Comparison of ENCODE assay signal across 8 cellular contexts in genomic region chr3:36876181-36876936, GRCh38.
A peak's percentile ranks its signal among the peaks of the same experiment; 100 is the strongest.
DNase-seq lines count a peak whose midpoint lies in the region; ATAC-seq and TF ChIP-seq lines count a peak whose summit lies in the region.

No MANE protein-coding gene starts in this region.

- H3K9me3 ChIP-seq in right atrium auricular region (no peaks in the 10 kb centered on the region), SJSA1 (replicated peaks) (no peaks in the 10 kb centered on the region), muscle layer of duodenum (ENCODE audit: control insufficient read depth in 1 of 2, low read length in 2 of 2) (no peaks in the 10 kb centered on the region), PC-9 (ENCODE audit: insufficient read depth, low read depth) (no peaks in the 10 kb centered on the region)

- no peak overlapping the region for H3K4me3 ChIP-seq in right atrium auricular region
- H3K4me3 ChIP-seq in SJSA1, result peak overlapping the region; percentile 13
- no peak overlapping the region for H3K4me3 ChIP-seq in muscle layer of duodenum (ENCODE audit: low read depth in 1 of 2, low read length in 2 of 2)
- H3K4me3 ChIP-seq in PC-9, result no peak overlapping the region

- H3F3A ChIP-seq in PC-9 (ENCODE audit: insufficient read depth, low read depth), result no peaks in the 10 kb centered on the region

- H3K4me1 ChIP-seq in right atrium auricular region (no peaks in the 10 kb centered on the region), SJSA1 (replicated peaks) (peaks cover 11% of the 10 kb centered on the region), muscle layer of duodenum (ENCODE audit: control insufficient read depth in 1 of 2, insufficient read depth in 2 of 2, low read length in 2 of 2) (no peaks in the 10 kb centered on the region), PC-9 (replicated peaks; ENCODE audit: insufficient read depth) (no peaks in the 10 kb centered on the region)

- H2AFZ ChIP-seq in PC-9, result no peak overlapping the region

- H3K4me2 ChIP-seq in PC-9, result no peak overlapping the region

- H3K79me2 ChIP-seq in PC-9 (ENCODE audit: low read depth), result no peaks in the 10 kb centered on the region

- no TSS peak for BruUV-seq in PC-9 (replicated peaks; lab: Mats Ljungman, UMichigan)

- H3K27me3 ChIP-seq in right atrium auricular region, result no peaks in the 10 kb centered on the region
- H3K27me3 ChIP-seq in SJSA1 (replicated peaks), result no peaks in the 10 kb centered on the region
- H3K27me3 ChIP-seq in muscle layer of duodenum (ENCODE audit: low read depth, low read length), result no peaks in the 10 kb centered on the region
- H3K27me3 ChIP-seq in PC-9 (ENCODE audit: insufficient read depth, low read depth), result no peaks in the 10 kb centered on the region

- intact Hi-C loops in Right ventricle myocardium superior (cut with DNase I), result no loop called here
- intact Hi-C loops in PC-9 (cut with micrococcal nuclease; ENCODE audit: unreplicated experiment), result no loop called here

- H3K27ac ChIP-seq in right atrium auricular region, result no peak overlapping the region
- H3K27ac ChIP-seq in SJSA1, result peak overlapping the region; percentile 37
- peak overlapping the region; percentile 7 for H3K27ac ChIP-seq in muscle layer of duodenum (ENCODE audit: low read length)
- no peak overlapping the region for H3K27ac ChIP-seq in PC-9

- TF ChIP-seq CTCF in right atrium auricular region (IDR thresholded peaks at IDR 0.05), result no peak
- TF ChIP-seq CTCF in PC-9 (conservative IDR thresholded peaks at IDR 0.05), result no peak

- DNase-seq in Right ventricle myocardium superior (no peak), right atrium auricular region (ENCODE audit: low spot score) (no peak), SJSA1 (ENCODE audit: low read depth in 1 of 2, low spot score in 2 of 2) (peak in 1 of 2 experiments; percentile 33), PC-9 (no peak), AG08395 (ENCODE audit: low spot score) (no peak), cerebellar cortex (ENCODE audit: low spot score) (no peak)

- CTCF ChIA-PET in PC-9 (lab: Charles Lee), result interaction anchor here (0.7 kb wide), 1 partner anchor 117 kb away, joined by 3 read pairs; no protein-coding TSS in a partner anchor

- H3K36me3 ChIP-seq in right atrium auricular region (no peaks in the 10 kb centered on the region), SJSA1 (no peaks in the 10 kb centered on the region), muscle layer of duodenum (ENCODE audit: control insufficient read depth in 1 of 2, insufficient read depth in 2 of 2, low read length in 2 of 2) (no peaks in the 10 kb centered on the region), PC-9 (ENCODE audit: low read depth) (no peaks in the 10 kb centered on the region)

- H4K20me1 ChIP-seq in PC-9 (ENCODE audit: insufficient read depth), result no peaks in the 10 kb centered on the region

- POLR2A ChIA-PET in PC-9 (lab: Charles Lee; ENCODE audit: unreplicated experiment), result no interaction called here

- ATAC-seq in Right ventricle myocardium superior (ENCODE audit: poor library complexity) (peak; percentile 34), HG02970 (IDR thresholded peaks at IDR 0.05; ENCODE audit: low FRiP score, unreplicated experiment) (peak; percentile 93)

- H3K9me2 ChIP-seq in PC-9 (ENCODE audit: insufficient read depth), result no peaks in the 10 kb centered on the region

Comparison
In these comparisons a context has a peak if more than half of its experiments do, and no peak if none do; other contexts are left out.
1. H3K27ac ChIP-seq: peak in SJSA1 (single experiment) and muscle layer of duodenum (single experiment); none in right atrium auricular region (0 of 2) and PC-9 (single experiment).